In genomic region chr5:71533142-71533541, GRCh38 we compare ENCODE assay signal across 14 cellular contexts. TPM values are rescaled to one million over a fixed set of nuclear protein-coding genes. Genes with fewer than 3 reads are reported as not detected.
DNase-seq lines count a peak whose midpoint lies in the region; ATAC-seq and TF ChIP-seq lines count a peak whose summit lies in the region.
"Had no signal": no experiment of that assay in that cellular context is flagged by ENCODE, and none has a peak within 500 bp of the region (broad histone marks: within the 10 kb centered on the region; RNA-seq: fewer than 3 reads in every experiment).

No MANE protein-coding gene starts in this region.

- no TSS peak for BruUV-seq in OCI-LY7 (replicated peaks; lab: Mats Ljungman, UMichigan)

- no peak overlapping the region for H2AFZ ChIP-seq in OCI-LY7 (ENCODE audit: low read length)

- H3K27me3 Mint-ChIP-seq in progenitor cell of endocrine pancreas = no peaks in the 10 kb centered on the region

- H3K9me2 ChIP-seq in OCI-LY7 (ENCODE audit: insufficient read depth, low read length) = no peaks in the 10 kb centered on the region

- H3K9me3 Mint-ChIP-seq in progenitor cell of endocrine pancreas (ENCODE audit: low read depth) = no peaks in the 10 kb centered on the region
- H3K9me3 Mint-ChIP-seq: immature natural killer cell; nephron; stimulated activated effector memory CD8-positive, alpha-beta T cell treated with anti-CD3 and anti-CD28 coated beads, Interleukin-12 subunit alpha, Interleukin-12 subunit beta, amount 100 ng/mL, for 72 hours had no signal

- H3K4me3 Mint-ChIP-seq in progenitor cell of endocrine pancreas (ENCODE audit: low read depth) = no peak overlapping the region
- H3K4me3 Mint-ChIP-seq: immature natural killer cell; nephron; stimulated activated effector memory CD8-positive, alpha-beta T cell treated with anti-CD3 and anti-CD28 coated beads, Interleukin-12 subunit alpha, Interleukin-12 subunit beta, amount 100 ng/mL, for 72 hours had no signal

- H3K36me3 ChIP-seq in OCI-LY7 (ENCODE audit: insufficient read depth, low read length) = peaks cover 85% of the 10 kb centered on the region

- TF ChIP-seq CTCF in choroid plexus epithelial cell (conservative IDR thresholded peaks at IDR 0.05; ENCODE audit: low read depth, low read length) (no peak), progenitor cell of endocrine pancreas (IDR thresholded peaks at IDR 0.05; ENCODE audit: unreplicated experiment) (no peak), OCI-LY7 (conservative IDR thresholded peaks at IDR 0.05; ENCODE audit: low read length) (no peak)

- H3K27ac ChIP-seq in OCI-LY7 (ENCODE audit: low read depth, low read length, poor library complexity, severe bottlenecking) = no peak overlapping the region

- H3K4me2 ChIP-seq in OCI-LY7 (ENCODE audit: low read length) = no peak overlapping the region

- no peaks in the 10 kb centered on the region; the same call in 1 of the 2 replicates for H4K20me1 ChIP-seq in OCI-LY7 (ENCODE audit: insufficient read depth, low read length)

- ATAC-seq in HG02678 (IDR thresholded peaks at IDR 0.05; ENCODE audit: unreplicated experiment) = no peak

- H3K9me3 ChIP-seq in OCI-LY7 (ENCODE audit: low read length) = no peaks in the 10 kb centered on the region

- CTCF ChIA-PET in OCI-LY7 (lab: Charles Lee; ENCODE audit: unreplicated experiment) = no interaction called here

- peak overlapping the region; percentile 43 for H3K27ac Mint-ChIP-seq in progenitor cell of endocrine pancreas
- H3K27ac Mint-ChIP-seq: nephron; stimulated activated effector memory CD8-positive, alpha-beta T cell treated with anti-CD3 and anti-CD28 coated beads, Interleukin-12 subunit alpha, Interleukin-12 subunit beta, amount 100 ng/mL, for 72 hours had no signal

- intact Hi-C loops in OCI-LY7 (cut with micrococcal nuclease; ENCODE audit: unreplicated experiment) = no loop called here

- POLR2A ChIA-PET in OCI-LY7 (lab: Charles Lee) = interaction anchor here (0.7 kb wide), 1 partner anchor 33 kb away, joined by 3 read pairs; no protein-coding TSS in a partner anchor

- H3K36me3 Mint-ChIP-seq in progenitor cell of endocrine pancreas (ENCODE audit: insufficient read depth) = peaks cover 33% of the 10 kb centered on the region

- no peaks in the 10 kb centered on the region for H3K4me1 Mint-ChIP-seq in progenitor cell of endocrine pancreas (ENCODE audit: low read depth)
- H3K4me1 Mint-ChIP-seq: nephron had no signal

- H3K4me1 ChIP-seq in OCI-LY7 (ENCODE audit: insufficient read depth, low read length, poor library complexity, severe bottlenecking) = no peaks in the 10 kb centered on the region

- DNase-seq in SIG-M5 treated with dmso at 0.1 percent for 504 hours (lab: John Stamatoyannopoulos, UW; ENCODE audit: unreplicated experiment) = peak; percentile 15
- DNase-seq in SIG-M5 (lab: John Stamatoyannopoulos, UW) = no peak
- DNase-seq in LHCN-M2 (ENCODE audit: low read depth) = peak; percentile 54
- DNase-seq in choroid plexus epithelial cell (ENCODE audit: low read depth) = peak; percentile 41
- DNase-seq in progenitor cell of endocrine pancreas (ENCODE audit: low spot score, unreplicated experiment) = no peak
- DNase-seq in OCI-LY7 (ENCODE audit: low spot score) = no peak
- no peak for DNase-seq in ecto neural progenitor cell (ENCODE audit: low spot score)
- DNase-seq: 8988T; activated CD4-positive, alpha-beta T cell treated with anti-CD3 and anti-CD28 coated beads, Interleukin-2, amount 50 U/mL, for 4 hours; DND-41 had no signal

- H3K79me2 ChIP-seq in OCI-LY7 (ENCODE audit: insufficient read depth, low read depth, low read length) = no peaks in the 10 kb centered on the region

- H3K4me3 ChIP-seq in choroid plexus epithelial cell (ENCODE audit: low read depth, low read length) (no peak overlapping the region), OCI-LY7 (ENCODE audit: low read depth, low read length, poor library complexity, severe bottlenecking) (no peak overlapping the region)

RNA-seq across cellular contexts. Expression of gene MCCC2, which starts 54.0 kb away (rescaled TPM):
- total RNA-seq in LHCN-M2 (2014; rRNA removed) (28.1 and 30.4 TPM in 2 replicates), progenitor cell of endocrine pancreas (43.5 and 48.7 TPM in 2 replicates), OCI-LY7 (2022) (61.2 TPM in 2 replicates)
- 12.9 TPM for polyA plus RNA-seq in LHCN-M2 (2012)
- 25.9 and 34.7 TPM in 2 replicates for total RNA-seq in OCI-LY7 (2014; rRNA removed; shearing (Covaris generic))

Comparison
In these comparisons a context has a peak if more than half of its experiments do, and no peak if none do; other contexts are left out.
1. DNase-seq: peak in SIG-M5 treated with dmso at 0.1 percent for 504 hours (single experiment), LHCN-M2 (single experiment) and choroid plexus epithelial cell (single experiment); none in SIG-M5 (single experiment), progenitor cell of endocrine pancreas (single experiment), OCI-LY7 (single experiment) and ecto neural progenitor cell (single experiment).